Comparison of ENCODE assay signal across 1 cellular context in genomic region chr1:211258756-211259595, GRCh38.
TF ChIP-seq lines count a peak whose summit lies in the region.

Gene RCOR3, plus strand, starts transcription at chr1:211259366. Its CDS starts 195 bp downstream, at chr1:211259561.

TF ChIP-seq in HEK293, 187 proteins besides CTCF, POLR2A, EP300 and RAD21 (continued from another document and continues in another):
- TF ChIP-seq ZNF280D (tag by site-specific recombination; IDR thresholded peaks at IDR 0.05) (no peak; the same call in 1 of the 2 replicates), KLF8 (tag by site-specific recombination; IDR thresholded peaks at IDR 0.05) (peak; percentile 94), PRDM1 (tag by site-specific recombination; IDR thresholded peaks at IDR 0.05) (no peak), SCRT2 (tag by site-specific recombination; IDR thresholded peaks at IDR 0.05) (peak; percentile 19; the same call in 1 of the 2 replicates), ZNF654 (tag by site-specific recombination; IDR thresholded peaks at IDR 0.05; ENCODE audit: low read depth) (no peak), ZNF266 (tag by site-specific recombination; IDR thresholded peaks at IDR 0.05; ENCODE audit: low read depth) (no peak), TCF7L2 (IDR thresholded peaks at IDR 0.05; ENCODE audit: borderline replicate concordance, low read depth, low read length) (0 out of 2 replicates have a peak, but pooled peaks have one; percentile 66), SP2 (tag by site-specific recombination; IDR thresholded peaks at IDR 0.05) (peak; percentile 55), ZNF623 (tag by site-specific recombination; IDR thresholded peaks at IDR 0.05) (peak; percentile 31; the same call in 1 of the 2 replicates), ZNF670 (tag by site-specific recombination; IDR thresholded peaks at IDR 0.05; ENCODE audit: low read depth) (no peak), ZNF112 (tag by site-specific recombination; IDR thresholded peaks at IDR 0.05) (no peak), ZNF391 (tag by site-specific recombination; IDR thresholded peaks at IDR 0.05; ENCODE audit: borderline replicate concordance, low read depth) (peak; percentile 80; the same call in 1 of the 2 replicates), ZNF221 (tag by site-specific recombination; IDR thresholded peaks at IDR 0.05; ENCODE audit: borderline replicate concordance) (no peak), ZNF404 (tag by site-specific recombination; IDR thresholded peaks at IDR 0.05) (no peak), ZNF501 (tag by site-specific recombination; IDR thresholded peaks at IDR 0.05) (peak; percentile 95), ZNF792 (tag by site-specific recombination; IDR thresholded peaks at IDR 0.05) (peak; percentile 61; the same call in 1 of the 2 replicates), ZNF768 (tag by site-specific recombination; IDR thresholded peaks at IDR 0.05) (0 out of 2 replicates have a peak, but pooled peaks have one; percentile 34), SP7 (tag by site-specific recombination; IDR thresholded peaks at IDR 0.05) (peak; percentile 89), AEBP2 (tag by site-specific recombination; IDR thresholded peaks at IDR 0.05; ENCODE audit: borderline replicate concordance) (peak; percentile 72; the same call in 1 of the 2 replicates), MEIS1 (CRISPR knock-in tag; IDR thresholded peaks at IDR 0.05; ENCODE audit: borderline replicate concordance) (no peak), YY2 (tag by site-specific recombination; IDR thresholded peaks at IDR 0.05) (peak; percentile 67), ZNF132 (tag by site-specific recombination; IDR thresholded peaks at IDR 0.05; ENCODE audit: borderline replicate concordance) (no peak), PRDM10 (tag by site-specific recombination; IDR thresholded peaks at IDR 0.05) (peak; percentile 80), ZNF398 (tag by site-specific recombination; IDR thresholded peaks at IDR 0.05) (peak; percentile 91), ELK4 (IDR thresholded peaks at IDR 0.05; ENCODE audit: borderline replicate concordance, low read depth, low read length) (no peak), ZNF433 (tag by site-specific recombination; IDR thresholded peaks at IDR 0.05; ENCODE audit: low read depth) (no peak), ZFP37 (tag by site-specific recombination; IDR thresholded peaks at IDR 0.05) (peak; percentile 97), ZNF239 (tag by site-specific recombination; IDR thresholded peaks at IDR 0.05) (no peak), ZNF701 (tag by site-specific recombination; IDR thresholded peaks at IDR 0.05) (no peak), HIC1 (tag by site-specific recombination; IDR thresholded peaks at IDR 0.05) (peak; percentile 70), ZNF214 (tag by site-specific recombination; IDR thresholded peaks at IDR 0.05; ENCODE audit: borderline replicate concordance) (no peak), ZNF335 (tag by site-specific recombination; conservative IDR thresholded peaks at IDR 0.05) (peak; percentile 95)
- TF ChIP-seq, protein P1, sequence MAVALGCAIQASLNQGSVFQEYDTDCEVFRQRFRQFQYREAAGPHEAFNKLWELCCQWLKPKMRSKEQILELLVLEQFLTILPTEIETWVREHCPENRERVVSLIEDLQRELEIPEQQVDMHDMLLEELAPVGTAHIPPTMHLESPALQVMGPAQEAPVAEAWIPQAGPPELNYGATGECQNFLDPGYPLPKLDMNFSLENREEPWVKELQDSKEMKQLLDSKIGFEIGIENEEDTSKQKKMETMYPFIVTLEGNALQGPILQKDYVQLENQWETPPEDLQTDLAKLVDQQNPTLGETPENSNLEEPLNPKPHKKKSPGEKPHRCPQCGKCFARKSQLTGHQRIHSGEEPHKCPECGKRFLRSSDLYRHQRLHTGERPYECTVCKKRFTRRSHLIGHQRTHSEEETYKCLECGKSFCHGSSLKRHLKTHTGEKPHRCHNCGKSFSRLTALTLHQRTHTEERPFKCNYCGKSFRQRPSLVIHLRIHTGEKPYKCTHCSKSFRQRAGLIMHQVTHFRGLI (tag by site-specific recombination; IDR thresholded peaks at IDR 0.05), result peak; percentile 65
- TF ChIP-seq, protein P2, sequence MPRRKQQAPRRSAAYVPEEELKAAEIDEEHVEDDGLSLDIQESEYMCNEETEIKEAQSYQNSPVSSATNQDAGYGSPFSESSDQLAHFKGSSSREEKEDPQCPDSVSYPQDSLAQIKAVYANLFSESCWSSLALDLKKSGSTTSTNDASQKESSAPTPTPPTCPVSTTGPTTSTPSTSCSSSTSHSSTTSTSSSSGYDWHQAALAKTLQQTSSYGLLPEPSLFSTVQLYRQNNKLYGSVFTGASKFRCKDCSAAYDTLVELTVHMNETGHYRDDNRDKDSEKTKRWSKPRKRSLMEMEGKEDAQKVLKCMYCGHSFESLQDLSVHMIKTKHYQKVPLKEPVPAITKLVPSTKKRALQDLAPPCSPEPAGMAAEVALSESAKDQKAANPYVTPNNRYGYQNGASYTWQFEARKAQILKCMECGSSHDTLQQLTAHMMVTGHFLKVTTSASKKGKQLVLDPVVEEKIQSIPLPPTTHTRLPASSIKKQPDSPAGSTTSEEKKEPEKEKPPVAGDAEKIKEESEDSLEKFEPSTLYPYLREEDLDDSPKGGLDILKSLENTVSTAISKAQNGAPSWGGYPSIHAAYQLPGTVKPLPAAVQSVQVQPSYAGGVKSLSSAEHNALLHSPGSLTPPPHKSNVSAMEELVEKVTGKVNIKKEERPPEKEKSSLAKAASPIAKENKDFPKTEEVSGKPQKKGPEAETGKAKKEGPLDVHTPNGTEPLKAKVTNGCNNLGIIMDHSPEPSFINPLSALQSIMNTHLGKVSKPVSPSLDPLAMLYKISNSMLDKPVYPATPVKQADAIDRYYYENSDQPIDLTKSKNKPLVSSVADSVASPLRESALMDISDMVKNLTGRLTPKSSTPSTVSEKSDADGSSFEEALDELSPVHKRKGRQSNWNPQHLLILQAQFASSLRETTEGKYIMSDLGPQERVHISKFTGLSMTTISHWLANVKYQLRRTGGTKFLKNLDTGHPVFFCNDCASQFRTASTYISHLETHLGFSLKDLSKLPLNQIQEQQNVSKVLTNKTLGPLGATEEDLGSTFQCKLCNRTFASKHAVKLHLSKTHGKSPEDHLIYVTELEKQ (tag by site-specific recombination; IDR thresholded peaks at IDR 0.05; ENCODE audit: borderline replicate concordance), result peak; percentile 65; the same call in 1 of the 2 replicates
- TF ChIP-seq, protein P3, sequence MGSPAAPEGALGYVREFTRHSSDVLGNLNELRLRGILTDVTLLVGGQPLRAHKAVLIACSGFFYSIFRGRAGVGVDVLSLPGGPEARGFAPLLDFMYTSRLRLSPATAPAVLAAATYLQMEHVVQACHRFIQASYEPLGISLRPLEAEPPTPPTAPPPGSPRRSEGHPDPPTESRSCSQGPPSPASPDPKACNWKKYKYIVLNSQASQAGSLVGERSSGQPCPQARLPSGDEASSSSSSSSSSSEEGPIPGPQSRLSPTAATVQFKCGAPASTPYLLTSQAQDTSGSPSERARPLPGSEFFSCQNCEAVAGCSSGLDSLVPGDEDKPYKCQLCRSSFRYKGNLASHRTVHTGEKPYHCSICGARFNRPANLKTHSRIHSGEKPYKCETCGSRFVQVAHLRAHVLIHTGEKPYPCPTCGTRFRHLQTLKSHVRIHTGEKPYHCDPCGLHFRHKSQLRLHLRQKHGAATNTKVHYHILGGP (tag by site-specific recombination; IDR thresholded peaks at IDR 0.05), result no peak
